In genomic region chr9:134174526-134175290, GRCh38 we compare ENCODE assay signal across 1 cellular context.
TF ChIP-seq lines count a peak whose summit lies in the region.

No MANE protein-coding gene starts in this region.

TF ChIP-seq in HepG2, 621 proteins besides CTCF, POLR2A, EP300 and RAD21:
- TF ChIP-seq ZBTB49 (CRISPR knock-in tag; IDR thresholded peaks at IDR 0.05; ENCODE audit: borderline replicate concordance): no peak
- no peak for TF ChIP-seq SUZ12 (IDR thresholded peaks at IDR 0.05; ENCODE audit: low read depth, low read length)
- TF ChIP-seq SALL1 (CRISPR knock-in tag; IDR thresholded peaks at IDR 0.05): 0 out of 2 replicates have a peak, but pooled peaks have one; percentile 5
